ENCODE assay signal across 14 cellular contexts in the genomic region with DNA sequence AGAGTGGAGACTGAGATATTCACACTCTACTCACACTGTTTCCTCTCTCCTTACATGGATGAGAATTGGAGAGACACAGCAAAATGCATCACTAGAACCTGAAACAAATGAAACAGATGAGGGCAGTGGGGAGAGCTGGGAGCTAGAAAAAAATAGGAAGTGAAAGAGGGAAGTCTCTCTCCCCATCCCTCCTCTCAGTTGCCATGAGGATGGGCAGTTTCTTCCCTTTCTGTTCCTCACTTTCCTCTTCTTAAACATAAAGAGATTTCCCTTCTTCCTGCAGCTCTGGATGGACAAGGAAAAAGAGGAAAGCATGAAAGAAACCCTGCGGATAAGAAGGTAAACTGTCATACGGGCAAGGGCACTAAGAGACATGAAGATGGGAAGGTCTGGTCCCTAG. TPM values are rescaled to one million over a fixed set of nuclear protein-coding genes. Genes with fewer than 3 reads are reported as not detected.
DNase-seq lines count a peak whose midpoint lies in the region; ATAC-seq, FAIRE-seq and TF ChIP-seq lines count a peak whose summit lies in the region.
"Not testable (repeated sequence)": the region's sequence is repeated elsewhere in the genome, so short reads cannot be mapped to it uniquely, and the experiment has no call there.
"Had no signal": no experiment of that assay in that cellular context is flagged by ENCODE, and none has a peak within 500 bp of the region (broad histone marks: within the 10 kb centered on the region; RNA-seq: fewer than 3 reads in every experiment).

No MANE protein-coding gene starts in this region.

- TF ChIP-seq POLR2A in GM12878 (IDR thresholded peaks at IDR 0.05; ENCODE audit: low read depth, low read length); testis (IDR thresholded peaks at IDR 0.05): not testable (repeated sequence)

- not testable (repeated sequence) for H4K20me1 ChIP-seq in OCI-LY7 (ENCODE audit: insufficient read depth, low read length); GM12878 (ENCODE audit: control insufficient read depth, insufficient read depth)

- H3K4me2 ChIP-seq in OCI-LY7 (ENCODE audit: low read length), result peak overlapping the region; percentile 22; the same call in 1 of the 2 replicates
- H3K4me2 ChIP-seq in GM12878 (ENCODE audit: control insufficient read depth, insufficient read depth), result peak overlapping the region; percentile 47; the same call in 1 of the 2 replicates

- H3K27ac ChIP-seq in OCI-LY7 (ENCODE audit: low read depth, low read length, poor library complexity, severe bottlenecking); GM12878 (ENCODE audit: control insufficient read depth, insufficient read depth); testis: not testable (repeated sequence)

- H3K9me3 Mint-ChIP-seq in CD14-positive monocyte, memory B cell: not testable (repeated sequence)

- POLR2A ChIA-PET in OCI-LY7 (lab: Charles Lee), result interaction anchor here (1.6 kb wide), 1 partner anchor 31 kb away, joined by 4 read pairs; no protein-coding TSS in a partner anchor
- POLR2A ChIA-PET in GM12878 (lab: Charles Lee), result not testable (repeated sequence)

- H3K9me3 ChIP-seq in OCI-LY7 (ENCODE audit: low read length); GM12878 (replicated peaks; ENCODE audit: control insufficient read depth, insufficient read depth, low read length); testis: not testable (repeated sequence)

- intact Hi-C loops in CD14-positive monocyte (cut with micrococcal nuclease); OCI-LY7 (cut with micrococcal nuclease; ENCODE audit: unreplicated experiment); GM12878 (cut with micrococcal nuclease; ENCODE audit: unreplicated experiment); testis (cut with DNase I; ENCODE audit: low total_unique reads): not testable (repeated sequence)

- RAD21 ChIA-PET in GM12878 (lab: Charles Lee; ENCODE audit: unreplicated experiment), result interaction anchor here (1.7 kb wide), 1 partner anchor 41 kb away, joined by 4 read pairs; no protein-coding TSS in a partner anchor

- SMC1A ChIA-PET in GM12878 (lab: Charles Lee; ENCODE audit: uncharacterized antibody, unreplicated experiment), result not testable (repeated sequence)

- peaks cover 46% of the 10 kb centered on the region for H3K4me1 Mint-ChIP-seq in CD14-positive monocyte
- peaks cover 39% of the 10 kb centered on the region for H3K4me1 Mint-ChIP-seq in memory B cell

- not testable (repeated sequence) for H3K27me3 ChIP-seq in GM12878 (replicated peaks in 1 of 2; ENCODE audit: control insufficient read depth in 2 of 2, insufficient read depth in 2 of 2, low read length in 1 of 2); testis

- in situ Hi-C loops in KBM-7 (cut with MboI; ENCODE audit: low pct_unique_long_range_greater_than_20kb, low sequenced_read_pairs); GM12878 (cut with MboI): not testable (repeated sequence)

- not testable (repeated sequence) for TF ChIP-seq CTCF in CD14-positive monocyte (IDR thresholded peaks at IDR 0.05); OCI-LY7 (conservative IDR thresholded peaks at IDR 0.05; ENCODE audit: low read length); GM12878 (IDR thresholded peaks at IDR 0.05 in 2 of 3, conservative IDR thresholded peaks at IDR 0.05 in 1 of 3; ENCODE audit: control insufficient read depth in 2 of 3, extremely low read depth in 1 of 3, insufficient read depth in 1 of 3, low read depth in 3 of 3, low read length in 3 of 3); testis (IDR thresholded peaks at IDR 0.05)

- ATAC-seq in GM12878 (0 out of 3 replicates have a peak, but pooled peaks have one; percentile 11), memory B cell (ENCODE audit: low read depth) (peak; percentile 52)

- DNase-seq in CD14-positive monocyte (ENCODE audit: low spot score) (peak; percentile 27), KBM-7 (peak; percentile 58), MV-4-11 (lab: John Stamatoyannopoulos, UW) (peak; percentile 81), testis (peak; percentile 9)
- not testable (repeated sequence) for DNase-seq in OCI-LY7 (ENCODE audit: low spot score); GM12878 (ENCODE audit: low read depth, low spot score); memory B cell (ENCODE audit: low spot score in 2 of 2)

- WGBS in GM12878 (ENCODE audit: insufficient coverage, insufficient replicate concordance, low lambda C conversion rate, missing lambda C conversion rate), result 19% methylated on average over 2 of the region's 2 CpGs
- WGBS in testis, 2 donors, result 76 to 84% methylated on average over 2 of the region's 2 CpGs

- not testable (repeated sequence) for H2AFZ ChIP-seq in OCI-LY7 (ENCODE audit: low read length); GM12878 (ENCODE audit: control insufficient read depth, low read depth, low read length)

- peaks cover 13 to 27% (median 19%) of the 10 kb centered on the region in 3 donors for H3K27me3 Mint-ChIP-seq in CD14-positive monocyte (ENCODE audit: low read depth in 3 of 3)
- not testable (repeated sequence) for H3K27me3 Mint-ChIP-seq in memory B cell

- peak overlapping the region in 1 of 2 donors; percentile 70 for H3K4me3 Mint-ChIP-seq in CD14-positive monocyte
- H3K4me3 Mint-ChIP-seq in memory B cell, result not testable (repeated sequence)

- not testable (repeated sequence) for TF ChIP-seq RAD21 in GM12878 (IDR thresholded peaks at IDR 0.05; ENCODE audit: insufficient read depth, low read depth, low read length)

- not testable (repeated sequence) for TF ChIP-seq EP300 in GM12878 (IDR thresholded peaks at IDR 0.05; ENCODE audit: borderline replicate concordance in 1 of 2, control insufficient read depth in 1 of 2, low read depth in 2 of 2, low read length in 2 of 2)

- not testable (repeated sequence) for BruUV-seq in OCI-LY7 (replicated peaks; lab: Mats Ljungman, UMichigan); GM12878 (replicated peaks; lab: Mats Ljungman, UMichigan)

- not testable (repeated sequence) for H3K79me2 ChIP-seq in OCI-LY7 (ENCODE audit: insufficient read depth, low read depth, low read length); GM12878 (ENCODE audit: control insufficient read depth, insufficient read depth, low read length)

- H3K4me1 ChIP-seq in OCI-LY7 (ENCODE audit: insufficient read depth, low read length, poor library complexity, severe bottlenecking), result peaks cover 31% of the 10 kb centered on the region
- peaks cover 23% of the 10 kb centered on the region for H3K4me1 ChIP-seq in GM12878 (ENCODE audit: control insufficient read depth, insufficient read depth, low read length)
- not testable (repeated sequence) for H3K4me1 ChIP-seq in testis

- H3K36me3 Mint-ChIP-seq in CD14-positive monocyte, memory B cell: not testable (repeated sequence)

- peak overlapping the region; percentile 27 to 89 (median 80) for H3K27ac Mint-ChIP-seq in CD14-positive monocyte
- not testable (repeated sequence) for H3K27ac Mint-ChIP-seq in memory B cell

- H3K9me2 ChIP-seq in OCI-LY7 (ENCODE audit: insufficient read depth, low read length), result not testable (repeated sequence)

- FAIRE-seq in GM12878 (lab: Jason Lieb, UNC), result not testable (repeated sequence)

- H3K4me3 ChIP-seq in OCI-LY7 (ENCODE audit: low read depth, low read length, poor library complexity, severe bottlenecking); GM12878; testis: not testable (repeated sequence)

- H3K36me3 ChIP-seq in OCI-LY7 (ENCODE audit: insufficient read depth, low read length); GM12878 (ENCODE audit: control insufficient read depth in 2 of 2, insufficient read depth in 2 of 2, low read length in 1 of 2); testis (ENCODE audit: low read depth, missing control alignments): not testable (repeated sequence)

- not testable (repeated sequence) for H3K9ac ChIP-seq in GM12878 (ENCODE audit: control insufficient read depth, insufficient read depth, low read length)

- CTCF ChIA-PET in OCI-LY7 (lab: Charles Lee; ENCODE audit: unreplicated experiment), result not testable (repeated sequence)
- CTCF ChIA-PET in GM12878 (lab: Yijun Ruan, JAX), result interaction anchor here (1.0 to 1.4 kb wide), 2 partner anchors 15 to 60 kb away, joined by 3 to 6 read pairs; no protein-coding TSS in a partner anchor

RNA-seq across cellular contexts. Expression of gene CARMIL3, which starts 2.8 kb away (rescaled TPM):
- polyA plus RNA-seq in CD14-positive monocyte (not detected), GM12878 (2011; rRNA removed) (0.22 and 0.26 TPM in 2 replicates), GM12878 (2014; fragmentation: Illumina TruSeq; extraction: Trizol) (0.08 and 0.13 TPM in 2 replicates), GM12878 (2014; fragmentation: Nextera tagmentation; extraction: Ambion mirVana) (not detected), GM12878 (2014; rRNA removed) (0.32 and 0.33 TPM in 2 replicates), GM12878 (2016; fragmentation: Nextera tagmentation; extraction: Ambion mirVana) (under 1 TPM in 1 of 2 experiments, not detected in 1; 0.25 TPM), testis (ENCODE audit: insufficient read depth, low read depth, low replicate concordance) (6.8 TPM)
- total RNA-seq in OCI-LY7 (2014; rRNA removed; shearing (Covaris generic)), result 0.03 and 0.32 TPM in 2 replicates
- total RNA-seq in OCI-LY7 (2022) (0.21 TPM in 1 of 2 replicates, not detected in the other), GM12878 (2014; rRNA removed) (0.17 and 0.27 TPM in 2 replicates), GM12878 (2014; rRNA removed; fragmentation: Illumina TruSeq; extraction: Trizol) (0.09 and 0.14 TPM in 2 replicates), GM12878 (2021) (0.26 and 0.72 TPM in 2 replicates), testis (1 to 10 TPM; 7.7 to 8.6 TPM)
- 1.6 and 2.5 TPM in 2 replicates for total RNA-seq in GM12878 (2013; cell fraction: nucleolus; rRNA removed)
- polyA plus RNA-seq in GM12878 (2011; ENCODE audit: low read depth), result not detected
- 0.21 and 0.27 TPM in 2 replicates for polyA plus RNA-seq in GM12878 (2011; cell fraction: cytosol; rRNA removed)
- 5.1 and 5.4 TPM in 2 replicates for polyA plus RNA-seq in GM12878 (2011; cell fraction: nucleus; rRNA removed)
- polyA plus RNA-seq in GM12878 (2012), result 0.15 and 0.17 TPM in 2 replicates
- polyA minus RNA-seq in GM12878 (2011; rRNA and poly(A)+ RNA removed), result 0.15 and 1.2 TPM in 2 replicates
- not detected in 2 replicates for polyA minus RNA-seq in GM12878 (2011; cell fraction: cytosol; rRNA and poly(A)+ RNA removed)
- 0.60 and 0.96 TPM in 2 replicates for polyA minus RNA-seq in GM12878 (2011; cell fraction: nucleus; rRNA and poly(A)+ RNA removed)
- total RNA-seq: PC-3 had no signal

RNA-seq across cellular contexts. Expression of gene CPNE6, which starts 22.4 kb away (rescaled TPM):
- not detected for polyA plus RNA-seq in CD14-positive monocyte
- 0.10 TPM in 1 of 2 replicates, not detected in the other for total RNA-seq in OCI-LY7 (2014; rRNA removed; shearing (Covaris generic))
- not detected in 2 replicates for total RNA-seq in OCI-LY7 (2022)
- total RNA-seq in GM12878 (2013; cell fraction: nucleolus; rRNA removed), result not detected in 2 replicates
- total RNA-seq in GM12878 (2014; rRNA removed), result not detected in 2 replicates
- total RNA-seq in GM12878 (2014; rRNA removed; fragmentation: Illumina TruSeq; extraction: Trizol), result not detected in 2 replicates
- total RNA-seq in GM12878 (2021), result 0.13 and 0.18 TPM in 2 replicates
- 0.64 TPM for polyA plus RNA-seq in GM12878 (2011; ENCODE audit: low read depth)
- 0.07 TPM in 1 of 2 replicates, not detected in the other for polyA plus RNA-seq in GM12878 (2011; rRNA removed)
- polyA plus RNA-seq in GM12878 (2011; cell fraction: cytosol; rRNA removed), result 0.05 and 0.12 TPM in 2 replicates
- polyA plus RNA-seq in GM12878 (2011; cell fraction: nucleus; rRNA removed), result 0.13 and 0.25 TPM in 2 replicates
- polyA plus RNA-seq in GM12878 (2012), result 0.21 and 0.24 TPM in 2 replicates
- polyA plus RNA-seq in GM12878 (2014; fragmentation: Illumina TruSeq; extraction: Trizol), result 0.43 TPM in 1 of 2 replicates, not detected in the other
- under 1 TPM in 1 of 2 experiments, not detected in 1; 0.06 TPM for polyA plus RNA-seq in GM12878 (2014; fragmentation: Nextera tagmentation; extraction: Ambion mirVana)
- 0.15 and 0.25 TPM in 2 replicates for polyA plus RNA-seq in GM12878 (2014; rRNA removed)
- polyA plus RNA-seq in GM12878 (2016; fragmentation: Nextera tagmentation; extraction: Ambion mirVana), result under 1 TPM; 0.32 to 0.42 TPM
- polyA minus RNA-seq in GM12878 (2011; rRNA and poly(A)+ RNA removed), result 0.05 TPM in 1 of 2 replicates, not detected in the other
- not detected in 2 replicates for polyA minus RNA-seq in GM12878 (2011; cell fraction: cytosol; rRNA and poly(A)+ RNA removed)
- not detected in 2 replicates for polyA minus RNA-seq in GM12878 (2011; cell fraction: nucleus; rRNA and poly(A)+ RNA removed)
- total RNA-seq in testis, result under 1 TPM; 0.12 to 0.71 TPM
- polyA plus RNA-seq in testis (ENCODE audit: insufficient read depth, low read depth, low replicate concordance), result 5.7 TPM
- total RNA-seq: A673; Caco-2; CD8-positive, alpha-beta T cell; H1; PC-3; SJCRH30 had no signal
- polyA plus RNA-seq: BJ had no signal

RNA-seq across cellular contexts. Expression of gene PCK2, which starts 45.1 kb away (rescaled TPM):
- polyA plus RNA-seq in CD14-positive monocyte, result 10 to 100 TPM; 29.9 to 34.2 TPM
- total RNA-seq in OCI-LY7 (2014; rRNA removed; shearing (Covaris generic)), result 33.7 and 43.6 TPM in 2 replicates
- 130 TPM in 2 replicates for total RNA-seq in OCI-LY7 (2022)
- 12.2 and 13.2 TPM in 2 replicates for total RNA-seq in GM12878 (2013; cell fraction: nucleolus; rRNA removed)
- total RNA-seq in GM12878 (2014; rRNA removed), result 41.5 and 46.4 TPM in 2 replicates
- 27.8 and 31.2 TPM in 2 replicates for total RNA-seq in GM12878 (2014; rRNA removed; fragmentation: Illumina TruSeq; extraction: Trizol)
- 78.5 and 78.6 TPM in 2 replicates for total RNA-seq in GM12878 (2021)
- polyA plus RNA-seq in GM12878 (2011; ENCODE audit: low read depth), result 15.2 TPM
- polyA plus RNA-seq in GM12878 (2011; rRNA removed), result 23.0 and 42.3 TPM in 2 replicates
- 64.4 and 77.3 TPM in 2 replicates for polyA plus RNA-seq in GM12878 (2011; cell fraction: cytosol; rRNA removed)
- 79.4 and 82.2 TPM in 2 replicates for polyA plus RNA-seq in GM12878 (2011; cell fraction: nucleus; rRNA removed)
- polyA plus RNA-seq in GM12878 (2012), result 34.0 and 41.8 TPM in 2 replicates
- polyA plus RNA-seq in GM12878 (2014; fragmentation: Illumina TruSeq; extraction: Trizol), result 19.6 and 42.9 TPM in 2 replicates
- 10 to 100 TPM in 1 of 2 experiments, 1 to 10 TPM in 1; 6.6 to 12.3 TPM for polyA plus RNA-seq in GM12878 (2014; fragmentation: Nextera tagmentation; extraction: Ambion mirVana)
- polyA plus RNA-seq in GM12878 (2014; rRNA removed), result 68.3 and 79.0 TPM in 2 replicates
- polyA plus RNA-seq in GM12878 (2016; fragmentation: Nextera tagmentation; extraction: Ambion mirVana), result 100 to 1,000 TPM; 100 to 110 TPM
- polyA minus RNA-seq in GM12878 (2011; rRNA and poly(A)+ RNA removed), result 32.9 and 57.6 TPM in 2 replicates
- 23.3 and 27.0 TPM in 2 replicates for polyA minus RNA-seq in GM12878 (2011; cell fraction: cytosol; rRNA and poly(A)+ RNA removed)
- polyA minus RNA-seq in GM12878 (2011; cell fraction: nucleus; rRNA and poly(A)+ RNA removed), result 18.9 and 24.2 TPM in 2 replicates
- 10 to 100 TPM; 20.7 to 30.6 TPM for total RNA-seq in testis
- polyA plus RNA-seq in testis (ENCODE audit: insufficient read depth, low read depth, low replicate concordance), result 43.6 TPM
